Comparison of ENCODE assay signal across 14 cellular contexts in the genomic region with DNA sequence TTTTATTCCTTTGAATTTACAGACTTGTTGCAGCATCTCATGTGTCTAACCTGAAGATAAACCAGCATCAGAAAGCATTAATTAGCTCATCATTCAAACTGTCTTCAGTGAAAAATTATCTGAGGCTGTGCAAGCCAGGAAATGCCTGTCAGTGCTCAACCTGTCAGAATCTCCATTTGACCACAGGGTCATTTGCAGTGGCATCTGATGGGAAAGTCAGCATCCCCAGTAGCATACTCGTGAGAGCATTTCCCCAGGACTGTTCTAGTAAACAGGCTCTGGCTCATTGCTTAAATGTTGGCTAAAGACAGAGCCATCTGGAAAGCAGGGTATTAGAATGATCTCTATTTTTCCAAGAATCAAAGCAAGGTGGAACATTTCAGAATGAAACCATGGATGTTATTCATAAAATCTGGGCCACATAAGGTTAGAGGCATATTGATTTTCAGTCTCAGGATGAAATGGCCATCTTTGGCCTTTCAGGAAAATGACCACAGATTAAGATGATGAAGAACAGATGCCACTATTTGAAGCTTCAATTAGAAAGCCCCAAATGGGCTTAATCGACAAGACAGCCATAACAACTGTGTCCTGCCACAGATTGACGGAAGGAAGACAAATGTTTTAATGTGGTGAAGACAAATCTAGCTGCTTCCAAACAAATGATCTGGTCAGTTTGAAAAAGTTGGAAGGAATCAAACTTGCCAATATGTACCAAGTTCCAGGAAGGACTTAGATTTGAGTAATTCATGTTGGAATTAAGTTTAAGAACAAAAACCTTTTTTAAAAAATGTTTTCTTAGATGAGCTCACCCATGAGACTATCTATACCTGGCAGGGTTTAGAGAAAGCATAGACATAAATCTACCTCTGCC.
"Had no signal": no experiment of that assay in that cellular context is flagged by ENCODE, and none has a peak within 500 bp of the region (broad histone marks: within the 10 kb centered on the region; RNA-seq: fewer than 3 reads in every experiment).

No MANE protein-coding gene starts in this region.

- ATAC-seq: activated CD8-positive, alpha-beta memory T cell treated with anti-CD3 and anti-CD28 coated beads, Interleukin-2, amount 10 ng/mL, durations not matched to agents 7 days and 5 days; natural killer cell treated with Interleukin-12 subunit alpha and Interleukin-12 subunit beta and Interleukin-15 and Interleukin-18, amount 100 ng/mL, for 72 hours; psoas muscle had no signal

- DNase-seq: activated CD4-positive, alpha-beta T cell treated with anti-CD3 and anti-CD28 coated beads, Interleukin-2, amount 50 U/mL, for 48 hours; activated CD4-positive, CD25-positive, alpha-beta regulatory T cell treated with anti-CD3 and anti-CD28 coated beads, Interleukin-2, amount 50 U/mL, for 72 hours; activated CD8-positive, alpha-beta memory T cell treated with anti-CD3 and anti-CD28 coated beads, Interleukin-2, amount 10 ng/mL, durations not matched to agents 7 days and 5 days; activated gamma-delta T cell; activated T-cell treated with anti-CD3 and anti-CD28 coated beads, Interleukin-2, amount 50 U/mL, for 24 hours; dermis blood vessel endothelial cell; erythroblast; mammary epithelial cell; psoas muscle; sigmoid colon; stimulated activated CD4-positive, alpha-beta T cell treated with anti-CD3 and anti-CD28 coated beads, Interleukin-2, amount 100 ng/mL, for 48 hours; stimulated activated naive CD4-positive, alpha-beta T cell treated with Interleukin-2 at 50 U/mL for 16 hours; SW 1271 had no signal
